In the genomic region with DNA sequence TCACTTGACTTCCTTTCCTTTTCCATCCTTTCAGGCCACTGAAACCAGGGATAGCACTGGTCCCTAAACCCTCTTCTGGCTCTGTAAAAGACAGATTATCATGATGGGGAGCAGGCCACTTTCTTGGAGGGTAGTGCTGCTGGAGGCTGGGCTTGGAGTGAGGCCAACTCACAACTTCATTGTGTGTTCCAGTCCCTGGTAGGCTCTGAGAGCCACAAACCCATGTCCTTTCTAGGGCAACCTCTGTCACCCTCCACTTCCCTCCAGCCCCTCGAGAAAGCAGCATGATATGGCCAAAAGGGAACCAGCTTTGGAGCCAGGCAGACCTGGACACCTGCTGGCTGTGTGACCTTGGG, we compare ENCODE assay signal across 10 cellular contexts. TPM values are rescaled to one million over a fixed set of nuclear protein-coding genes. Genes with fewer than 3 reads are reported as not detected.
A peak's percentile ranks its signal among the peaks of the same experiment; 100 is the strongest.
DNase-seq lines count a peak whose midpoint lies in the region; ATAC-seq and TF ChIP-seq lines count a peak whose summit lies in the region.
"Had no signal": no experiment of that assay in that cellular context is flagged by ENCODE, and none has a peak within 500 bp of the region (broad histone marks: within the 10 kb centered on the region; RNA-seq: fewer than 3 reads in every experiment).

No MANE protein-coding gene starts in this region.

- no peak overlapping the region for H3K4me3 Mint-ChIP-seq in T-helper 1 cell treated with Interleukin-12 subunit alpha and Interleukin-12 subunit beta and Interleukin-4 antibody, amounts not matched to agents 30 μg/mL and 1 μg/mL, for 36 hours
- H3K4me3 Mint-ChIP-seq: activated naive CD4-positive, alpha-beta T cell treated with anti-CD3 and anti-CD28 coated beads, Interleukin-2, amount 50 U/mL, for 24 hours had no signal

- TF ChIP-seq EP300 in ovary (IDR thresholded peaks at IDR 0.05): no peak

- no peak for DNase-seq in T-helper 1 cell
- DNase-seq in RWPE2 (ENCODE audit: low spot score): no peak
- peak; percentile 76 to 81 for DNase-seq in erythroblast (lab: John Stamatoyannopoulos, UW)
- peak in 4 of 5 donors; percentile 44 to 67 (median 58) for DNase-seq in ovary
- DNase-seq in NCI-H1105 (lab: John Stamatoyannopoulos, UW): no peak
- DNase-seq in AG08395 (ENCODE audit: low spot score): no peak
- DNase-seq: NCI-H146 had no signal

- H3K9me3 ChIP-seq in RWPE2 (ENCODE audit: severe bottlenecking) (no peaks in the 10 kb centered on the region), ovary (no peaks in the 10 kb centered on the region)

- no peak for TF ChIP-seq CTCF in RWPE2 (IDR thresholded peaks at IDR 0.05; ENCODE audit: poor library complexity, severe bottlenecking)
- TF ChIP-seq CTCF in ovary (IDR thresholded peaks at IDR 0.05): no peak

- H3K4me1 ChIP-seq in RWPE2 (ENCODE audit: insufficient read depth, poor library complexity, severe bottlenecking) (peaks cover 16% of the 10 kb centered on the region), ovary (ENCODE audit: insufficient read depth) (peaks cover 28% of the 10 kb centered on the region)

- intact Hi-C loops in ovary (cut with DNase I): no loop called here

- peaks cover 20% of the 10 kb centered on the region for H3K36me3 ChIP-seq in RWPE2 (ENCODE audit: low read depth)
- no peaks in the 10 kb centered on the region for H3K36me3 ChIP-seq in ovary

- 35 to 65% (median 35%) methylated on average over 1 of the region's 1 CpG for WGBS in ovary, 3 donors

- peaks cover 36% of the 10 kb centered on the region for H3K4me1 Mint-ChIP-seq in T-helper 1 cell treated with Interleukin-12 subunit alpha and Interleukin-12 subunit beta and Interleukin-4 antibody, amounts not matched to agents 30 μg/mL and 1 μg/mL, for 36 hours (ENCODE audit: low read depth)

- peak overlapping the region; percentile 52 for H3K27ac ChIP-seq in RWPE2 (ENCODE audit: poor library complexity, severe bottlenecking)
- peak overlapping the region in 1 of 2 donors; percentile 92 for H3K27ac ChIP-seq in ovary

- H3K27ac Mint-ChIP-seq in T-helper 1 cell treated with Interleukin-12 subunit alpha and Interleukin-12 subunit beta and Interleukin-4 antibody, amounts not matched to agents 30 μg/mL and 1 μg/mL, for 36 hours: peak overlapping the region; percentile 62

- H3K27me3 ChIP-seq in RWPE2 (ENCODE audit: insufficient read depth, poor library complexity, severe bottlenecking): no peaks in the 10 kb centered on the region
- H3K27me3 ChIP-seq in ovary: no peaks in the 10 kb centered on the region

- H3K9me3 Mint-ChIP-seq in T-helper 1 cell treated with Interleukin-12 subunit alpha and Interleukin-12 subunit beta and Interleukin-4 antibody, amounts not matched to agents 30 μg/mL and 1 μg/mL, for 36 hours: no peaks in the 10 kb centered on the region
- H3K9me3 Mint-ChIP-seq: activated naive CD4-positive, alpha-beta T cell treated with anti-CD3 and anti-CD28 coated beads, Interleukin-2, amount 50 U/mL, for 24 hours had no signal

- ATAC-seq in RWPE2 (ENCODE audit: low read depth): no peak
- ATAC-seq in HG03095 (IDR thresholded peaks at IDR 0.05; ENCODE audit: unreplicated experiment): no peak

- peaks cover 13% of the 10 kb centered on the region for H3K36me3 Mint-ChIP-seq in T-helper 1 cell treated with Interleukin-12 subunit alpha and Interleukin-12 subunit beta and Interleukin-4 antibody, amounts not matched to agents 30 μg/mL and 1 μg/mL, for 36 hours (ENCODE audit: low read depth)

- H3K4me3 ChIP-seq in RWPE2 (ENCODE audit: severe bottlenecking) (no peak overlapping the region), ovary (no peak overlapping the region)

- TF ChIP-seq POLR2A in erythroblast (IDR thresholded peaks at IDR 0.05; ENCODE audit: low read length) (no peak), ovary (IDR thresholded peaks at IDR 0.05) (no peak)

- H3K27me3 Mint-ChIP-seq in T-helper 1 cell treated with Interleukin-12 subunit alpha and Interleukin-12 subunit beta and Interleukin-4 antibody, amounts not matched to agents 30 μg/mL and 1 μg/mL, for 36 hours (ENCODE audit: low read depth): no peaks in the 10 kb centered on the region
- H3K27me3 Mint-ChIP-seq: activated naive CD4-positive, alpha-beta T cell treated with anti-CD3 and anti-CD28 coated beads, Interleukin-2, amount 50 U/mL, for 24 hours had no signal

RNA-seq across cellular contexts. Expression of a gene that starts 2.3 kb away (rescaled TPM):
- 10 to 100 TPM; 19.0 to 41.4 (median 36.3) TPM for total RNA-seq in ovary
- polyA plus RNA-seq in ovary: 10 to 100 TPM; 22.6 to 27.0 TPM

RNA-seq across cellular contexts. Expression of a gene that starts 2.4 kb away (rescaled TPM):
- 100 to 1,000 TPM; 117 to 264 (median 217) TPM for total RNA-seq in ovary
- polyA plus RNA-seq in ovary: 100 to 1,000 TPM; 137 to 270 TPM

RNA-seq across cellular contexts. Expression of a gene that starts 26.3 kb away (rescaled TPM):
- 10 to 100 TPM; 24.1 to 58.3 (median 44.1) TPM for total RNA-seq in ovary
- 10 to 100 TPM; 33.4 to 45.7 TPM for polyA plus RNA-seq in ovary

RNA-seq across cellular contexts. Expression of a gene that starts 26.8 kb away (rescaled TPM):
- 100 to 1,000 TPM in 1 of 7 donors, 10 to 100 TPM in 6; 21.5 to 102 (median 53.4) TPM for total RNA-seq in ovary
- 100 to 1,000 TPM in 1 of 2 donors, 10 to 100 TPM in 1; 33.7 to 115 TPM for polyA plus RNA-seq in ovary

RNA-seq across cellular contexts. Expression of a gene that starts 40.2 kb away (rescaled TPM):
- total RNA-seq in ovary: 10 to 100 TPM in 6 of 7 donors, 1 to 10 TPM in 1; 9.4 to 39.9 (median 17.2) TPM
- polyA plus RNA-seq in ovary: 1 to 10 TPM; 1.9 to 6.9 TPM

Comparison
In these comparisons a context has a peak if more than half of its experiments do, and no peak if none do; other contexts are left out.
1. DNase-seq: peak in erythroblast (2 of 2) and ovary (4 of 5); none in T-helper 1 cell (0 of 5), RWPE2 (single experiment), NCI-H1105 (single experiment) and AG08395 (single experiment).